In the genomic region with DNA sequence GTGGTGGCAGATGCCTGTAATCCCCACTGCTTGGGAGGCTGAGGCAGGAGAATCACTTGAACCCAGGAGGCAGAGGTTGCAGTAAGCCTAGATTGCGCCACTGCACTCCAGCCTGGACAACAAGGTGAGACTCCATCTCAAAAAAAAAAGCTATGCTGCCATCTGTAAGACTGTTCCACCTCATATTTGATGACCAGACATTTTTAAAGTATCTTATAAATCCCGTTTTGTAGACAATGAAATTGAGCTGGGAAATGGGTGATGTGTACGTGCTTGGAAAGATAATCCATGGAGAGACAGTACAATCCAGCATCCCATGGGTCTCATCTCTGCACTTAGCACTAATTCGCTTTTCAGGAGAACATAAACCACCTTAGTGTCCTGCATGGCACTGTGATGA, we compare ENCODE assay signal across 24 cellular contexts.
DNase-seq lines count a peak whose midpoint lies in the region; ATAC-seq, FAIRE-seq and TF ChIP-seq lines count a peak whose summit lies in the region.
"Had no signal": no experiment of that assay in that cellular context is flagged by ENCODE, and none has a peak within 500 bp of the region (broad histone marks: within the 10 kb centered on the region; RNA-seq: fewer than 3 reads in every experiment).

No MANE protein-coding gene starts in this region.

- H3K36me3 ChIP-seq in HepG2 (replicated peaks in 1 of 2; ENCODE audit: control insufficient read depth in 1 of 2, insufficient read depth in 2 of 2, low read length in 2 of 2), result no peaks in the 10 kb centered on the region
- no peaks in the 10 kb centered on the region for H3K36me3 ChIP-seq in right lobe of liver
- H3K36me3 ChIP-seq in K562 (ENCODE audit: control insufficient read depth, insufficient read depth, low read length), result no peaks in the 10 kb centered on the region
- H3K36me3 ChIP-seq: BE2C, BLaER1 had no signal

- no TSS peak for BruUV-seq in HepG2 (replicated peaks; lab: Mats Ljungman, UMichigan)
- no TSS peak for BruUV-seq in K562 (replicated peaks; lab: Mats Ljungman, UMichigan)

- no peak overlapping the region for H3K4me3 ChIP-seq in HepG2 (replicated peaks in 1 of 3; ENCODE audit: insufficient read depth in 1 of 3, low read depth in 2 of 3, low read length in 3 of 3)
- no peak overlapping the region for H3K4me3 ChIP-seq in right lobe of liver
- no peak overlapping the region for H3K4me3 ChIP-seq in K562
- H3K4me3 ChIP-seq: BLaER1, GM12878 had no signal

- in situ Hi-C loops in HepG2 (cut with HindIII; ENCODE audit: extremely low pct_ligation_motif_present, low pct_unique_long_range_greater_than_20kb) (no loop called here), K562 (cut with MboI) (no loop called here)

- no peak overlapping the region for H3K4me2 ChIP-seq in HepG2 (ENCODE audit: low read depth, low read length)
- H3K4me2 ChIP-seq in K562 (ENCODE audit: insufficient read depth, low read length), result no peak overlapping the region
- H3K4me2 ChIP-seq: BLaER1 had no signal

- H3K9me3 ChIP-seq in HepG2 (ENCODE audit: low read length) (no peaks in the 10 kb centered on the region), right lobe of liver (no peaks in the 10 kb centered on the region), K562 (replicated peaks; ENCODE audit: control insufficient read depth, insufficient read depth, low read depth, low read length) (no peaks in the 10 kb centered on the region)
- H3K9me3 ChIP-seq: BE2C, BLaER1 had no signal

- WGBS in HepG2 (ENCODE audit: low lambda C conversion rate), result 0% methylated on average over 4 of the region's 4 CpGs
- WGBS in right lobe of liver (ENCODE audit: insufficient coverage, low coverage, low lambda C conversion rate, missing lambda C conversion rate), result 50% methylated on average over 4 of the region's 4 CpGs
- WGBS in K562 (ENCODE audit: insufficient coverage, low coverage, missing lambda C conversion rate), result 1% methylated on average over 4 of the region's 4 CpGs

- ATAC-seq in HepG2 (no peak), right lobe of liver (no peak), K562 (no peak)
- ATAC-seq: GM12878 had no signal

- CTCF ChIA-PET in HepG2 (lab: Yijun Ruan, JAX; ENCODE audit: low intra/inter-chr PET ratio, low total read pairs) (no interaction called here), K562 (lab: Yijun Ruan, JAX; ENCODE audit: low intra/inter-chr PET ratio) (no interaction called here)

- no peak overlapping the region for H2AFZ ChIP-seq in HepG2 (ENCODE audit: low read length)
- H2AFZ ChIP-seq in K562 (ENCODE audit: low read depth, low read length), result no peak overlapping the region

- H3K27me3 ChIP-seq in HepG2 (ENCODE audit: control insufficient read depth in 1 of 2, insufficient read depth in 2 of 2, low read length in 2 of 2), result 0 out of 5 replicates have a peak, but pooled peaks cover 0 to 3% of the 10 kb centered on the region in 2 experiments
- H3K27me3 ChIP-seq in right lobe of liver, result no peaks in the 10 kb centered on the region
- H3K27me3 ChIP-seq in K562 (ENCODE audit: control insufficient read depth in 2 of 2, insufficient read depth in 2 of 2, low read length in 2 of 2), result peaks cover 0 to 3% of the 10 kb centered on the region in 2 experiments; a peak in 2 of 5 replicates
- H3K27me3 ChIP-seq: BE2C, BLaER1 had no signal

- no peaks in the 10 kb centered on the region for H3K9me1 ChIP-seq in K562 (ENCODE audit: control insufficient read depth, insufficient read depth, low read length)

- H4K20me1 ChIP-seq in HepG2 (ENCODE audit: insufficient read depth, low read length) (no peaks in the 10 kb centered on the region), K562 (replicated peaks; ENCODE audit: control insufficient read depth, insufficient read depth, low read length) (no peaks in the 10 kb centered on the region)
- H4K20me1 ChIP-seq: BLaER1 had no signal

- POLR2A ChIA-PET in HepG2 (lab: Yijun Ruan, JAX) (no interaction called here), K562 (lab: Yijun Ruan, JAX) (no interaction called here)

- TF ChIP-seq RAD21 in HepG2 (CRISPR knock-in tag; IDR thresholded peaks at IDR 0.05) (no peak), K562 (CRISPR knock-in tag; conservative IDR thresholded peaks at IDR 0.05 in 1 of 2, IDR thresholded peaks at IDR 0.05 in 1 of 2) (no peak)

- H3K4me1 ChIP-seq in HepG2 (ENCODE audit: insufficient read depth, low read length) (no peaks in the 10 kb centered on the region), right lobe of liver (no peaks in the 10 kb centered on the region), K562 (replicated peaks in 1 of 2; ENCODE audit: control insufficient read depth in 2 of 2, insufficient read depth in 2 of 2, low read length in 2 of 2) (no peaks in the 10 kb centered on the region; a peak in 1 of 5 replicates)
- H3K4me1 ChIP-seq: BE2C, BLaER1 had no signal

- TF ChIP-seq POLR2A in HepG2 (IDR thresholded peaks at IDR 0.05; ENCODE audit: insufficient read depth in 1 of 2, low read depth in 2 of 2, low read length in 2 of 2), result no peak
- no peak for TF ChIP-seq POLR2A in right lobe of liver (IDR thresholded peaks at IDR 0.05)
- TF ChIP-seq POLR2A in K562 (conservative IDR thresholded peaks at IDR 0.05), result no peak

- TF ChIP-seq EP300 in HepG2 (IDR thresholded peaks at IDR 0.05; ENCODE audit: low read depth in 2 of 2, low read length in 2 of 2) (no peak), HepG2 (CRISPR knock-in tag; IDR thresholded peaks at IDR 0.05; ENCODE audit: borderline replicate concordance) (no peak), K562 (IDR thresholded peaks at IDR 0.05; ENCODE audit: low read length) (no peak)

- TF ChIP-seq CTCF in HepG2 (CRISPR knock-in tag; IDR thresholded peaks at IDR 0.05) (no peak), right lobe of liver (IDR thresholded peaks at IDR 0.05) (no peak), K562 (IDR thresholded peaks at IDR 0.05 in 2 of 3, conservative IDR thresholded peaks at IDR 0.05 in 1 of 3; ENCODE audit: insufficient read depth in 2 of 3, low read depth in 1 of 3, low read length in 3 of 3) (no peak)

- intact Hi-C loops in HepG2 (cut with micrococcal nuclease; ENCODE audit: unreplicated experiment), result no loop called here
- intact Hi-C loops in right lobe of liver (cut with DNase I), result no loop called here
- intact Hi-C loops in K562 (cut with micrococcal nuclease), result loop anchor here (2.0 kb wide), 1 partner anchor 21 kb away; no protein-coding TSS in a partner anchor

- H3K9ac ChIP-seq in HepG2 (ENCODE audit: insufficient read depth, low read depth, low read length), result no peak overlapping the region
- no peak overlapping the region for H3K9ac ChIP-seq in K562 (ENCODE audit: insufficient read depth in 1 of 2, low read depth in 2 of 2, low read length in 2 of 2)
- H3K9ac ChIP-seq: BLaER1 had no signal

- no peak overlapping the region for H3K27ac ChIP-seq in HepG2 (ENCODE audit: extremely low read length, insufficient read depth, low read length)
- H3K27ac ChIP-seq in right lobe of liver, result no peak overlapping the region
- H3K27ac ChIP-seq in K562 (ENCODE audit: extremely low read depth, low read depth, low read length), result no peak overlapping the region
- H3K27ac ChIP-seq: 22Rv1, BLaER1 had no signal

- H3K79me2 ChIP-seq in HepG2 (ENCODE audit: insufficient read depth, low read length), result no peaks in the 10 kb centered on the region
- H3K79me2 ChIP-seq in K562 (ENCODE audit: control insufficient read depth, insufficient read depth, low read length), result no peaks in the 10 kb centered on the region

- no peak for DNase-seq in HepG2 (ENCODE audit: low spot score)
- DNase-seq in right lobe of liver, result no peak
- DNase-seq in K562 (ENCODE audit: extremely low read depth in 1 of 4, low spot score in 3 of 4), result no peak
- no peak for DNase-seq in GOT3 (lab: John Stamatoyannopoulos, UW)
- no peak for DNase-seq in SKM-1 treated with dmso at 0.1 percent for 144 hours (lab: John Stamatoyannopoulos, UW; ENCODE audit: unreplicated experiment)
- DNase-seq: ACHN; BE2C; C1 segment of cervical spinal cord; CD4-positive, alpha-beta memory T cell; CD4-positive, CD25-positive, alpha-beta regulatory T cell; CD8-positive, alpha-beta memory T cell; COR-L47; DMS 273 treated with DMSO at 0.1 percent for 48 hours; DMS153; DMS53; DMS79; DND-41; EL; GDM1 had no signal

- FAIRE-seq in HepG2 (lab: Jason Lieb, UNC) (no peak), K562 (lab: Jason Lieb, UNC) (no peak)
- FAIRE-seq: GM12878, GM12892, GM18507 had no signal

TF ChIP-seq in HepG2, 621 proteins besides CTCF, POLR2A, EP300 and RAD21 (continues in another document):
- TF ChIP-seq MAFK (conservative IDR thresholded peaks at IDR 0.05 in 1 of 2, IDR thresholded peaks at IDR 0.05 in 1 of 2; ENCODE audit: low read length in 2 of 2) (peak; percentile 83), MAFF (IDR thresholded peaks at IDR 0.05; ENCODE audit: low read depth, low read length) (peak; percentile 78)

TF ChIP-seq in K562, 482 proteins besides CTCF, POLR2A, EP300 and RAD21:
- TF ChIP-seq MAFG (tag; conservative IDR thresholded peaks at IDR 0.05) (peak; percentile 53), CREBBP (IDR thresholded peaks at IDR 0.05; ENCODE audit: low read depth, low read length) (no peak), RBM22 (IDR thresholded peaks at IDR 0.05; ENCODE audit: low read depth, low read length, poor library complexity, severe bottlenecking) (no peak), DIDO1 (tag; IDR thresholded peaks at IDR 0.05; ENCODE audit: low read depth) (no peak), ZNF316 (IDR thresholded peaks at IDR 0.05) (peak; percentile 79), C11orf30 (IDR thresholded peaks at IDR 0.05; ENCODE audit: low read depth) (peak; percentile 45; the same call in 1 of the 2 replicates)
